1 cellular context compared by ENCODE assay signal in genomic region chr3:183161552-183162345, GRCh38.
TF ChIP-seq lines count a peak whose summit lies in the region.

No MANE protein-coding gene starts in this region.

TF ChIP-seq in SK-N-SH, 30 proteins besides CTCF, POLR2A, EP300 and RAD21 (continued from another document):
- TF ChIP-seq REST (IDR thresholded peaks at IDR 0.05; ENCODE audit: low read depth, low read length) (no peak), POLR2AphosphoS5 (IDR thresholded peaks at IDR 0.05; ENCODE audit: low read depth, low read length) (no peak), MEF2A (IDR thresholded peaks at IDR 0.05; ENCODE audit: borderline replicate concordance, low read depth) (no peak)
